In genomic region chr2:60358471-60358870, GRCh38 we compare ENCODE assay signal across 14 cellular contexts.
"Had no signal": no experiment of that assay in that cellular context is flagged by ENCODE, and none has a peak within 500 bp of the region (broad histone marks: within the 10 kb centered on the region; RNA-seq: fewer than 3 reads in every experiment).

No MANE protein-coding gene starts in this region.

- ATAC-seq: activated CD4-positive, alpha-beta T cell treated with anti-CD3 and anti-CD28 coated beads for 36 hours; effector memory CD8-positive, alpha-beta T cell; left lobe of liver had no signal

- H3K9me3 ChIP-seq: stomach, vagina had no signal

- H3K27me3 ChIP-seq: cardiac muscle cell, stomach, vagina had no signal

- H3K36me3 Mint-ChIP-seq: activated CD4-positive, alpha-beta memory T cell treated with anti-CD3 and anti-CD28 coated beads for 36 hours; activated naive CD8-positive, alpha-beta T cell had no signal

- H3K27ac Mint-ChIP-seq: activated CD4-positive, alpha-beta memory T cell treated with anti-CD3 and anti-CD28 coated beads for 36 hours; activated CD4-positive, alpha-beta T cell treated with anti-CD3 and anti-CD28 coated beads for 36 hours; activated naive CD8-positive, alpha-beta T cell; effector memory CD8-positive, alpha-beta T cell; nephron progenitor cell had no signal

- H3K4me3 Mint-ChIP-seq: activated CD4-positive, alpha-beta memory T cell treated with anti-CD3 and anti-CD28 coated beads for 36 hours; activated CD4-positive, alpha-beta T cell treated with anti-CD3 and anti-CD28 coated beads for 36 hours; activated naive CD8-positive, alpha-beta T cell; effector memory CD8-positive, alpha-beta T cell; nephron progenitor cell had no signal

- H3K27ac ChIP-seq: cardiac muscle cell, stomach, vagina had no signal

- H3K9me3 Mint-ChIP-seq: activated CD4-positive, alpha-beta memory T cell treated with anti-CD3 and anti-CD28 coated beads for 36 hours; effector memory CD8-positive, alpha-beta T cell had no signal

- H3K4me3 ChIP-seq: cardiac muscle cell, stomach, vagina had no signal

- DNase-seq: activated CD4-positive, alpha-beta memory T cell treated with anti-CD3 and anti-CD28 coated beads for 36 hours; activated CD4-positive, alpha-beta T cell treated with anti-CD3 and anti-CD28 coated beads for 36 hours; amygdala; effector memory CD8-positive, alpha-beta T cell; hypothalamus; midbrain; nephron progenitor cell; occipital lobe; stomach; trophoblast cell had no signal

- H3K4me1 ChIP-seq: stomach had no signal

- H3K36me3 ChIP-seq: cardiac muscle cell, stomach, vagina had no signal
